Comparison of ENCODE assay signal across 1 cellular context in genomic region chr4:38803833-38804653, GRCh38.
TF ChIP-seq lines count a peak whose summit lies in the region.

No MANE protein-coding gene starts in this region.

TF ChIP-seq in IMR-90, 13 proteins besides CTCF, POLR2A, EP300 and RAD21 (continued from another document):
- TF ChIP-seq ELK1 (IDR thresholded peaks at IDR 0.05; ENCODE audit: borderline replicate concordance, low read depth, low read length), result no peak
- TF ChIP-seq RCOR1 (IDR thresholded peaks at IDR 0.05; ENCODE audit: insufficient replicate concordance, low read length), result no peak
- no peak for TF ChIP-seq USF2 (IDR thresholded peaks at IDR 0.05; ENCODE audit: low read depth, low read length)
